Comparison of ENCODE assay signal across 1 cellular context in genomic region chr6:144898052-144898689, GRCh38.
TF ChIP-seq lines count a peak whose summit lies in the region.

No MANE protein-coding gene starts in this region.

TF ChIP-seq in GM23338, 12 proteins besides CTCF, POLR2A, EP300 and RAD21 (continued from another document):
- no peak for TF ChIP-seq ZNF462 (CRISPR knock-in tag; IDR thresholded peaks at IDR 0.05)
- TF ChIP-seq REST (IDR thresholded peaks at IDR 0.05; ENCODE audit: unreplicated experiment), result no peak
- no peak for TF ChIP-seq NANOG (IDR thresholded peaks at IDR 0.05; ENCODE audit: borderline replicate concordance)
- no peak for TF ChIP-seq EZH2phosphoT487 (IDR thresholded peaks at IDR 0.05; ENCODE audit: unreplicated experiment)
- TF ChIP-seq CREB1 (CRISPR knock-in tag; IDR thresholded peaks at IDR 0.05; ENCODE audit: low read depth), result no peak
- TF ChIP-seq POLR2AphosphoS5 (IDR thresholded peaks at IDR 0.05; ENCODE audit: low read depth), result no peak
- TF ChIP-seq ZNF331 (CRISPR knock-in tag; IDR thresholded peaks at IDR 0.05; ENCODE audit: low read depth), result no peak
- TF ChIP-seq ZNF114 (CRISPR knock-in tag; IDR thresholded peaks at IDR 0.05), result no peak
